8 cellular contexts compared by ENCODE assay signal in genomic region chr2:159091981-159092380, GRCh38.
DNase-seq lines count a peak whose midpoint lies in the region; ATAC-seq and TF ChIP-seq lines count a peak whose summit lies in the region.

No MANE protein-coding gene starts in this region.

- no peak for TF ChIP-seq POLR2A in uterus (IDR thresholded peaks at IDR 0.05)

- H3K4me1 ChIP-seq in OCI-LY3 (ENCODE audit: low read length): no peaks in the 10 kb centered on the region
- peaks cover 14 to 31% of the 10 kb centered on the region in 2 donors for H3K4me1 ChIP-seq in uterus

- peak overlapping the region; percentile 21 for H3K4me3 Mint-ChIP-seq in natural killer cell
- H3K4me3 Mint-ChIP-seq in natural killer cell treated with Interleukin-12 subunit alpha and Interleukin-12 subunit beta and Interleukin-15 and Interleukin-18, amount 100 ng/mL, for 72 hours: no peak overlapping the region

- H2AFZ ChIP-seq in OCI-LY3 (ENCODE audit: low read depth, low read length): no peak overlapping the region

- peak overlapping the region; percentile 12; the same call in 1 of the 2 replicates for H3K4me2 ChIP-seq in OCI-LY3 (ENCODE audit: low read length)

- no peaks in the 10 kb centered on the region for H3K27me3 Mint-ChIP-seq in natural killer cell (ENCODE audit: low read depth in 2 of 2)
- H3K27me3 Mint-ChIP-seq in natural killer cell treated with Interleukin-12 subunit alpha and Interleukin-12 subunit beta and Interleukin-15 and Interleukin-18, amount 100 ng/mL, for 72 hours: peaks cover 0 to 3% of the 10 kb centered on the region in 2 donors

- intact Hi-C loops in natural killer cell (cut with micrococcal nuclease): no loop called here
- intact Hi-C loops in uterus (cut with DNase I; ENCODE audit: low total_unique reads): no loop called here

- H3K27ac ChIP-seq in OCI-LY3 (ENCODE audit: low read length): no peak overlapping the region
- peak overlapping the region; percentile 62 to 94 for H3K27ac ChIP-seq in uterus

- DNase-seq in natural killer cell (no peak), germinal center (ENCODE audit: low spot score) (peak; percentile 24), uterus (no peak), glomerular visceral epithelial cell (ENCODE audit: extremely low spot score) (no peak), NCI-H2171 treated with DMSO at 0.1 percent for 48 hours (lab: John Stamatoyannopoulos, UW) (no peak)
- no peak for DNase-seq in natural killer cell treated with Interleukin-12 subunit alpha and Interleukin-12 subunit beta and Interleukin-15 and Interleukin-18, amount 100 ng/mL, for 72 hours (ENCODE audit: low spot score)

- H3K4me3 ChIP-seq in OCI-LY3 (ENCODE audit: low read length) (no peak overlapping the region), uterus (no peak overlapping the region)

- ATAC-seq in natural killer cell (peak in 1 of 3 donors; percentile 45), HG03039 (IDR thresholded peaks at IDR 0.05; ENCODE audit: unreplicated experiment) (no peak)
- ATAC-seq in natural killer cell treated with Interleukin-12 subunit alpha and Interleukin-12 subunit beta and Interleukin-15 and Interleukin-18, amount 100 ng/mL, for 72 hours: no peak

- H4K20me1 ChIP-seq in OCI-LY3 (ENCODE audit: insufficient read depth, low read length): no peaks in the 10 kb centered on the region

- no peak overlapping the region for H3K9ac ChIP-seq in OCI-LY3 (ENCODE audit: low read length)

- H3K9me3 ChIP-seq in OCI-LY3 (ENCODE audit: insufficient read depth, low read length) (peaks cover 6% of the 10 kb centered on the region; the same call in 1 of the 2 replicates), uterus (no peaks in the 10 kb centered on the region)

- H3K4me1 Mint-ChIP-seq in natural killer cell: peaks cover 26 to 50% of the 10 kb centered on the region in 2 donors
- peaks cover 13 to 15% of the 10 kb centered on the region in 2 donors for H3K4me1 Mint-ChIP-seq in natural killer cell treated with Interleukin-12 subunit alpha and Interleukin-12 subunit beta and Interleukin-15 and Interleukin-18, amount 100 ng/mL, for 72 hours (ENCODE audit: low read depth in 2 of 2)

- no peaks in the 10 kb centered on the region for H3K36me3 ChIP-seq in OCI-LY3 (replicated peaks; ENCODE audit: low read depth, low read length)
- H3K36me3 ChIP-seq in uterus: no peaks in the 10 kb centered on the region

- H3K27ac Mint-ChIP-seq in natural killer cell: peak overlapping the region in 1 of 2 donors; percentile 46
- H3K27ac Mint-ChIP-seq in natural killer cell treated with Interleukin-12 subunit alpha and Interleukin-12 subunit beta and Interleukin-15 and Interleukin-18, amount 100 ng/mL, for 72 hours: peak overlapping the region in 1 of 2 donors; percentile 4

- H3K79me2 ChIP-seq in OCI-LY3 (ENCODE audit: low read length): no peaks in the 10 kb centered on the region

- TF ChIP-seq CTCF in natural killer cell (IDR thresholded peaks at IDR 0.05) (no peak), OCI-LY3 (IDR thresholded peaks at IDR 0.05; ENCODE audit: low read depth, low read length) (no peak), uterus (IDR thresholded peaks at IDR 0.05) (no peak)

- H3K27me3 ChIP-seq in OCI-LY3 (ENCODE audit: low read depth, low read length) (no peaks in the 10 kb centered on the region), uterus (no peaks in the 10 kb centered on the region)

- peaks cover 14% of the 10 kb centered on the region for H3K36me3 Mint-ChIP-seq in natural killer cell
- H3K36me3 Mint-ChIP-seq in natural killer cell treated with Interleukin-12 subunit alpha and Interleukin-12 subunit beta and Interleukin-15 and Interleukin-18, amount 100 ng/mL, for 72 hours: peaks cover 13% of the 10 kb centered on the region

- peaks cover 3 to 9% of the 10 kb centered on the region in 2 donors for H3K9me3 Mint-ChIP-seq in natural killer cell
- peaks cover 4% of the 10 kb centered on the region for H3K9me3 Mint-ChIP-seq in natural killer cell treated with Interleukin-12 subunit alpha and Interleukin-12 subunit beta and Interleukin-15 and Interleukin-18, amount 100 ng/mL, for 72 hours
